ENCODE assay signal across 9 cellular contexts in the genomic region with DNA sequence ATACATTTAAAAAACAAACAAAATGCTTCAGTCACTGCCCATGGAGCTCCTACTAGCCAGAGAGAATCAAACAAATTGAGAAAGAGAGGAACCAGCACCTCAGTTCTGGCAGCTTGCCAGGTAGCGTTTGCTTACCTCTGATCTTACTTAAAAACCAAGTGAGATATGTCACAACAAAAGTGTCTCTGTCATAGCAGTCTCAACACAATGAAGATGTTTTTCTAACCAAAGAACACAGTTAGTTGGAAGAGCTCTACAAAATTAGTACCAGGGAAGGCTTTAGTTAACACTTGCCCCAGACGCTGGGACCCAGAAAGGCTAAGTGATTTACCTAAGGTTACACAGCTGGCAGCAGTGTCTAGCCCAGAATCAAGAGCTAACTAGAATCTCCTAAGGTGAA. TPM values are rescaled to one million over a fixed set of nuclear protein-coding genes. Genes with fewer than 3 reads are reported as not detected.
DNase-seq lines count a peak whose midpoint lies in the region; ATAC-seq and TF ChIP-seq lines count a peak whose summit lies in the region.
"Had no signal": no experiment of that assay in that cellular context is flagged by ENCODE, and none has a peak within 500 bp of the region (broad histone marks: within the 10 kb centered on the region; RNA-seq: fewer than 3 reads in every experiment).

No MANE protein-coding gene starts in this region.

- H3K36me3 ChIP-seq in RWPE2 (ENCODE audit: low read depth) (no peaks in the 10 kb centered on the region), right atrium auricular region (no peaks in the 10 kb centered on the region), MG63 (no peaks in the 10 kb centered on the region), endodermal cell (ENCODE audit: control insufficient read depth, insufficient read depth, low read length) (no peaks in the 10 kb centered on the region)

- H3K27me3 ChIP-seq in RWPE2 (ENCODE audit: insufficient read depth, poor library complexity, severe bottlenecking) (no peaks in the 10 kb centered on the region), right atrium auricular region (no peaks in the 10 kb centered on the region), MG63 (no peaks in the 10 kb centered on the region), endodermal cell (ENCODE audit: control insufficient read depth, insufficient read depth, low read length, poor library complexity, severe bottlenecking) (no peaks in the 10 kb centered on the region)

- H3K36me3 Mint-ChIP-seq in type B pancreatic cell: no peaks in the 10 kb centered on the region
- no peaks in the 10 kb centered on the region for H3K36me3 Mint-ChIP-seq in endodermal cell (ENCODE audit: low read depth)

- H3K27me3 Mint-ChIP-seq in type B pancreatic cell: no peaks in the 10 kb centered on the region
- no peaks in the 10 kb centered on the region for H3K27me3 Mint-ChIP-seq in endodermal cell (ENCODE audit: insufficient read depth)

- H3K4me1 ChIP-seq in RWPE2 (ENCODE audit: insufficient read depth, poor library complexity, severe bottlenecking) (peaks cover 51% of the 10 kb centered on the region), right atrium auricular region (peaks cover 0 to 26% of the 10 kb centered on the region in 2 donors), endodermal cell (ENCODE audit: control insufficient read depth, insufficient read depth, low read length) (no peaks in the 10 kb centered on the region)

- WGBS in endodermal cell (ENCODE audit: insufficient coverage in 1 of 2, insufficient read length in 1 of 2), 2 experiments: 85% methylated on average over 2 of the region's 2 CpGs; no CpG with 5 or more reads in 1 of the 2 experiments

- H3K9me3 ChIP-seq in RWPE2 (ENCODE audit: severe bottlenecking) (no peaks in the 10 kb centered on the region), right atrium auricular region (no peaks in the 10 kb centered on the region), MG63 (no peaks in the 10 kb centered on the region), endodermal cell (ENCODE audit: control insufficient read depth, low read length) (no peaks in the 10 kb centered on the region)

- no peak for TF ChIP-seq CTCF in RWPE2 (IDR thresholded peaks at IDR 0.05; ENCODE audit: poor library complexity, severe bottlenecking)
- TF ChIP-seq CTCF in right atrium auricular region (IDR thresholded peaks at IDR 0.05): no peak
- TF ChIP-seq CTCF in type B pancreatic cell (conservative IDR thresholded peaks at IDR 0.05): no peak
- TF ChIP-seq CTCF in endodermal cell (conservative IDR thresholded peaks at IDR 0.05): no peak

- H3K9ac ChIP-seq in endodermal cell (ENCODE audit: extremely low read depth, low read length, poor library complexity, severe bottlenecking): no peak overlapping the region

- H3K27ac Mint-ChIP-seq in type B pancreatic cell (no peak overlapping the region), endodermal cell (no peak overlapping the region)

- ATAC-seq in Right ventricle myocardium inferior: no peak
- no peak for ATAC-seq in Right ventricle myocardium superior (ENCODE audit: poor library complexity)
- ATAC-seq in RWPE2 (ENCODE audit: low read depth): no peak
- ATAC-seq: HCT116 had no signal

- H3K4me3 Mint-ChIP-seq in type B pancreatic cell (peak overlapping the region; percentile 42), endodermal cell (no peak overlapping the region)

- peak; percentile 75 for DNase-seq in Right ventricle myocardium inferior (ENCODE audit: missing footprints)
- DNase-seq in Right ventricle myocardium superior: no peak
- no peak for DNase-seq in RWPE2 (ENCODE audit: low spot score)
- DNase-seq in right atrium auricular region (ENCODE audit: low spot score): peak; percentile 73
- no peak for DNase-seq in type B pancreatic cell (ENCODE audit: extremely low spot score, unreplicated experiment)
- no peak for DNase-seq in DMS114 treated with DMSO at 0.1 percent for 48 hours (lab: John Stamatoyannopoulos, UW; ENCODE audit: unreplicated experiment)
- DNase-seq in MG63: no peak
- no peak for DNase-seq in endodermal cell

- H3K9me3 Mint-ChIP-seq in type B pancreatic cell: no peaks in the 10 kb centered on the region
- peaks cover 2% of the 10 kb centered on the region for H3K9me3 Mint-ChIP-seq in endodermal cell

- H3K4me3 ChIP-seq in RWPE2 (ENCODE audit: severe bottlenecking) (no peak overlapping the region), right atrium auricular region (no peak overlapping the region), MG63 (no peak overlapping the region), endodermal cell (ENCODE audit: low read length) (no peak overlapping the region)

- intact Hi-C loops in Right ventricle myocardium inferior (cut with DNase I) (loop anchor here (10.0 kb wide), 1 partner anchor 438 kb away; no protein-coding TSS in a partner anchor), Right ventricle myocardium superior (cut with DNase I) (loop anchor here (10.0 kb wide), 1 partner anchor 148 kb away; no protein-coding TSS in a partner anchor)

- peak overlapping the region; percentile 81 for H3K27ac ChIP-seq in RWPE2 (ENCODE audit: poor library complexity, severe bottlenecking)
- H3K27ac ChIP-seq in right atrium auricular region: no peak overlapping the region
- no peak overlapping the region for H3K27ac ChIP-seq in endodermal cell (ENCODE audit: low read depth, low read length)

- H3K4me1 Mint-ChIP-seq in type B pancreatic cell (ENCODE audit: unreplicated experiment) (peaks cover 23% of the 10 kb centered on the region), endodermal cell (peaks cover 33% of the 10 kb centered on the region)

RNA-seq across cellular contexts. Expression of a gene that starts 3.4 kb away (rescaled TPM):
- total RNA-seq in Right ventricle myocardium inferior: 16.8 TPM
- total RNA-seq in Right ventricle myocardium superior: 14.9 TPM
- total RNA-seq in right atrium auricular region: 10 to 100 TPM; 12.3 to 17.8 TPM
- 14.7 and 24.6 TPM in 2 replicates for total RNA-seq in type B pancreatic cell (ENCODE audit: low replicate concordance)
- total RNA-seq in MG63 (2014; rRNA removed; shearing (Covaris generic); ENCODE audit: low replicate concordance): 0.30 and 0.57 TPM in 2 replicates
- total RNA-seq in endodermal cell: 10 to 100 TPM; 11.2 to 15.3 TPM
- polyA plus RNA-seq in endodermal cell (2013, experiment 1 of 2): 23.2 TPM
- polyA plus RNA-seq in endodermal cell (2013, experiment 2 of 2): 25.1 TPM

RNA-seq across cellular contexts. Expression of a gene that starts 3.7 kb away (rescaled TPM):
- total RNA-seq in Right ventricle myocardium inferior: 15.7 TPM
- total RNA-seq in Right ventricle myocardium superior: 12.6 TPM
- total RNA-seq in right atrium auricular region: 10 to 100 TPM; 15.9 to 29.8 TPM
- total RNA-seq in type B pancreatic cell (ENCODE audit: low replicate concordance): 20.0 and 21.4 TPM in 2 replicates
- 3.8 and 5.8 TPM in 2 replicates for total RNA-seq in MG63 (2014; rRNA removed; shearing (Covaris generic); ENCODE audit: low replicate concordance)
- total RNA-seq in endodermal cell: 10 to 100 TPM; 20.3 to 20.4 TPM
- 34.4 TPM for polyA plus RNA-seq in endodermal cell (2013, experiment 1 of 2)
- 36.0 TPM for polyA plus RNA-seq in endodermal cell (2013, experiment 2 of 2)

Comparison
In these comparisons a context has a peak if more than half of its experiments do, and no peak if none do; other contexts are left out.
1. DNase-seq: peak in Right ventricle myocardium inferior (single experiment) and right atrium auricular region (single experiment); none in Right ventricle myocardium superior (single experiment), RWPE2 (single experiment), type B pancreatic cell (single experiment), DMS114 treated with DMSO at 0.1 percent for 48 hours (single experiment), MG63 (single experiment) and endodermal cell (single experiment).